Comparison of ENCODE assay signal across 1 cellular context in genomic region chr7:2533566-2533965, GRCh38.
A peak's percentile ranks its signal among the peaks of the same experiment; 100 is the strongest.
TF ChIP-seq lines count a peak whose summit lies in the region.

No MANE protein-coding gene starts in this region.

TF ChIP-seq in K562, 482 proteins besides CTCF, POLR2A, EP300 and RAD21:
- TF ChIP-seq FOXK2 (conservative IDR thresholded peaks at IDR 0.05 in 1 of 2, IDR thresholded peaks at IDR 0.05 in 1 of 2; ENCODE audit: low read depth in 2 of 2) = 0 out of 4 replicates have a peak, but pooled peaks of 1 of the 2 experiments have one; percentile 44
- peak; percentile 56; the same call in 1 of the 2 replicates for TF ChIP-seq NCOR1 (IDR thresholded peaks at IDR 0.05)
- peak; percentile 69 to 82; a peak in 3 of 4 replicates for TF ChIP-seq MNT (conservative IDR thresholded peaks at IDR 0.05)
- TF ChIP-seq TCF3 (CRISPR knock-in tag; IDR thresholded peaks at IDR 0.05) = peak; percentile 36; the same call in 1 of the 2 replicates
- peak in 1 of 2 experiments; percentile 49; a peak in 1 of 4 replicates for TF ChIP-seq HDAC1 (IDR thresholded peaks at IDR 0.05)
- TF ChIP-seq CBFA2T3 (IDR thresholded peaks at IDR 0.05) = peak; percentile 81
- TF ChIP-seq ARID1B (IDR thresholded peaks at IDR 0.05) = peak; percentile 59
- peak; percentile 57; the same call in 1 of the 2 replicates for TF ChIP-seq TAL1 (IDR thresholded peaks at IDR 0.05)
- TF ChIP-seq CBFA2T2 (conservative IDR thresholded peaks at IDR 0.05) = peak; percentile 77
- TF ChIP-seq NFIC (IDR thresholded peaks at IDR 0.05) = peak; percentile 37
- TF ChIP-seq SOX6 (IDR thresholded peaks at IDR 0.05) = peak; percentile 36; the same call in 1 of the 2 replicates
- peak; percentile 15 to 27; a peak in 1 of 4 replicates for TF ChIP-seq TRIM24 (IDR thresholded peaks at IDR 0.05)
- 0 out of 2 replicates have a peak, but pooled peaks have one; percentile 29 for TF ChIP-seq L3MBTL2 (IDR thresholded peaks at IDR 0.05)
- peak; percentile 55; the same call in 1 of the 2 replicates for TF ChIP-seq MAX (CRISPR knock-in tag; IDR thresholded peaks at IDR 0.05)
